Comparison of ENCODE assay signal across 7 cellular contexts in genomic region chr19:58409010-58409790, GRCh38. TPM values are rescaled to one million over a fixed set of nuclear protein-coding genes. Genes with fewer than 3 reads are reported as not detected.
DNase-seq lines count a peak whose midpoint lies in the region; FAIRE-seq and TF ChIP-seq lines count a peak whose summit lies in the region.

No MANE protein-coding gene starts in this region.

- DNase-seq in NCI-H2227 treated with DMSO at 0.1 percent for 48 hours (lab: John Stamatoyannopoulos, UW), result peak; percentile 65
- DNase-seq in smooth muscle cell (lab: John Stamatoyannopoulos, UW; ENCODE audit: unreplicated experiment), result no peak
- DNase-seq in GM19239 (ENCODE audit: insufficient read length, low spot score), result no peak

- peaks cover 31% of the 10 kb centered on the region for H3K79me2 ChIP-seq in smooth muscle cell (ENCODE audit: low read depth)

- POLR2A ChIA-PET in HEK293 (lab: Yijun Ruan, JAX), result interaction anchor here (0.6 to 3.2 kb wide), 42 partner anchors 9 to 727 kb away, joined by 3 to 27 read pairs (median 6); partner anchors contain the start of genes CHMP2A, ERVK3-1, RNF225 and RPS5

- TF ChIP-seq CTCF in HEK293 (tag by site-specific recombination; IDR thresholded peaks at IDR 0.05), result peak; percentile 44
- TF ChIP-seq CTCF in smooth muscle cell (IDR thresholded peaks at IDR 0.05; ENCODE audit: borderline replicate concordance, insufficient read depth, poor library complexity, severe bottlenecking), result no peak

- peak overlapping the region; percentile 96 for H3K4me2 ChIP-seq in smooth muscle cell

- H4K20me1 ChIP-seq in smooth muscle cell (ENCODE audit: low read depth), result no peaks in the 10 kb centered on the region

- FAIRE-seq in GM19239 (lab: Jason Lieb, UNC), result no peak

- H3F3A ChIP-seq in smooth muscle cell (ENCODE audit: low read depth), result no peaks in the 10 kb centered on the region

- H3K27ac ChIP-seq in HEK293 (ENCODE audit: extremely low read depth, low read depth, low read length) (peak overlapping the region; percentile 76), angular gyrus (ENCODE audit: low read depth, low read length) (peak overlapping the region; percentile 91), iPS-20b (ENCODE audit: low read length) (no peak overlapping the region), smooth muscle cell (ENCODE audit: low read depth) (peak overlapping the region; percentile 85)

- H3K27me3 ChIP-seq in iPS-20b (ENCODE audit: insufficient read depth, low read length), result peaks cover 21% of the 10 kb centered on the region
- H3K27me3 ChIP-seq in smooth muscle cell (ENCODE audit: low read depth), result no peaks in the 10 kb centered on the region

- H3K9me3 ChIP-seq in ES-I3 (ENCODE audit: control insufficient read depth, insufficient read depth, low read length) (no peaks in the 10 kb centered on the region), HEK293 (ENCODE audit: control insufficient read depth, insufficient read depth, low read depth, low read length) (no peaks in the 10 kb centered on the region), iPS-20b (ENCODE audit: insufficient read depth, low read depth, low read length) (no peaks in the 10 kb centered on the region), smooth muscle cell (replicated peaks; ENCODE audit: low read depth) (no peaks in the 10 kb centered on the region)

- WGBS in smooth muscle cell (ENCODE audit: low lambda C conversion rate), result 11% methylated on average over 34 of the region's 34 CpGs

- H3K9ac ChIP-seq in ES-I3 (ENCODE audit: low read depth, low read length) (peak overlapping the region; percentile 86), iPS-20b (ENCODE audit: low read depth, low read length) (peak overlapping the region; percentile 95; the same call in 1 of the 2 replicates), smooth muscle cell (ENCODE audit: low read depth) (peak overlapping the region; percentile 91)

- H2AFZ ChIP-seq in smooth muscle cell (ENCODE audit: low read depth), result peak overlapping the region; percentile 71

- no peaks in the 10 kb centered on the region for H3K36me3 ChIP-seq in ES-I3 (ENCODE audit: insufficient read depth, low read length)
- peaks cover 9% of the 10 kb centered on the region in 2 experiments; a peak in 2 of 3 replicates for H3K36me3 ChIP-seq in HEK293 (ENCODE audit: control insufficient read depth in 2 of 2, insufficient read depth in 1 of 2, low read length in 2 of 2)
- H3K36me3 ChIP-seq in iPS-20b (ENCODE audit: insufficient read depth, low read depth, low read length), result no peaks in the 10 kb centered on the region
- no peaks in the 10 kb centered on the region for H3K36me3 ChIP-seq in smooth muscle cell (ENCODE audit: low read depth)

- H3K4me1 ChIP-seq in ES-I3 (ENCODE audit: insufficient read depth, low read length), result no peaks in the 10 kb centered on the region
- H3K4me1 ChIP-seq in HEK293 (ENCODE audit: control insufficient read depth, insufficient read depth, low read length), result peaks cover 4% of the 10 kb centered on the region; the same call in 1 of the 2 replicates
- H3K4me1 ChIP-seq in iPS-20b (ENCODE audit: insufficient read depth, low read length), result peaks cover 6% of the 10 kb centered on the region; the same call in 1 of the 2 replicates
- H3K4me1 ChIP-seq in smooth muscle cell (ENCODE audit: low read depth), result no peaks in the 10 kb centered on the region

- CTCF ChIA-PET in HEK293 (lab: Yijun Ruan, JAX), result interaction anchor here (0.7 to 1.3 kb wide), 6 partner anchors 18 to 174 kb away, joined by 3 to 5 read pairs (median 4); no protein-coding TSS in a partner anchor

- H3K4me3 ChIP-seq in HEK293 (ENCODE audit: low read depth, low read length) (peak overlapping the region; percentile 98), iPS-20b (ENCODE audit: low read length) (peak overlapping the region; percentile 95), smooth muscle cell (peak overlapping the region; percentile 88)

TF ChIP-seq in HEK293, 187 proteins besides CTCF, POLR2A, EP300 and RAD21 (continues in another document):
- no peak for TF ChIP-seq ZNF558 (tag by site-specific recombination; IDR thresholded peaks at IDR 0.05)
- TF ChIP-seq ZNF280C (tag by site-specific recombination; IDR thresholded peaks at IDR 0.05), result no peak
- no peak for TF ChIP-seq WT1 (tag by site-specific recombination; IDR thresholded peaks at IDR 0.05)
- no peak for TF ChIP-seq OVOL3 (tag by site-specific recombination; IDR thresholded peaks at IDR 0.05)
- no peak for TF ChIP-seq ZNF155 (tag by site-specific recombination; IDR thresholded peaks at IDR 0.05)
- no peak for TF ChIP-seq ZSCAN18 (tag by site-specific recombination; IDR thresholded peaks at IDR 0.05)
- TF ChIP-seq PRDM6 (tag by site-specific recombination; IDR thresholded peaks at IDR 0.05), result no peak
- peak; percentile 32; the same call in 1 of the 2 replicates for TF ChIP-seq GLIS1 (tag by site-specific recombination; IDR thresholded peaks at IDR 0.05)
- TF ChIP-seq ZNF416 (tag by site-specific recombination; IDR thresholded peaks at IDR 0.05), result no peak
- no peak for TF ChIP-seq ELK4 (IDR thresholded peaks at IDR 0.05; ENCODE audit: borderline replicate concordance, low read depth, low read length)

RNA-seq across cellular contexts. Expression of gene ZNF584, which starts 0.8 kb away (rescaled TPM):
- 5.0 and 16.9 TPM in 2 replicates for total RNA-seq in smooth muscle cell
- 9.1 and 12.7 TPM in 2 replicates for polyA plus RNA-seq in smooth muscle cell

RNA-seq across cellular contexts. Expression of gene RNF225, which starts 13.7 kb away (rescaled TPM):
- total RNA-seq in smooth muscle cell, result not detected in 2 replicates
- polyA plus RNA-seq in smooth muscle cell, result 0.96 and 2.2 TPM in 2 replicates

RNA-seq across cellular contexts. Expression of gene RPS5, which starts 22.1 kb away (rescaled TPM):
- 1,602 and 1,773 TPM in 2 replicates for total RNA-seq in smooth muscle cell
- polyA plus RNA-seq in smooth muscle cell, result 650 and 684 TPM in 2 replicates

RNA-seq across cellular contexts. Expression of gene ZNF837, which starts 28.4 kb away (rescaled TPM):
- 4.4 and 5.9 TPM in 2 replicates for total RNA-seq in smooth muscle cell
- 7.8 and 8.4 TPM in 2 replicates for polyA plus RNA-seq in smooth muscle cell

RNA-seq across cellular contexts. Expression of gene ZNF132, which starts 30.8 kb away (rescaled TPM):
- total RNA-seq in smooth muscle cell, result 0.63 and 2.3 TPM in 2 replicates
- polyA plus RNA-seq in smooth muscle cell, result 0.40 and 0.69 TPM in 2 replicates
